In the genomic region with DNA sequence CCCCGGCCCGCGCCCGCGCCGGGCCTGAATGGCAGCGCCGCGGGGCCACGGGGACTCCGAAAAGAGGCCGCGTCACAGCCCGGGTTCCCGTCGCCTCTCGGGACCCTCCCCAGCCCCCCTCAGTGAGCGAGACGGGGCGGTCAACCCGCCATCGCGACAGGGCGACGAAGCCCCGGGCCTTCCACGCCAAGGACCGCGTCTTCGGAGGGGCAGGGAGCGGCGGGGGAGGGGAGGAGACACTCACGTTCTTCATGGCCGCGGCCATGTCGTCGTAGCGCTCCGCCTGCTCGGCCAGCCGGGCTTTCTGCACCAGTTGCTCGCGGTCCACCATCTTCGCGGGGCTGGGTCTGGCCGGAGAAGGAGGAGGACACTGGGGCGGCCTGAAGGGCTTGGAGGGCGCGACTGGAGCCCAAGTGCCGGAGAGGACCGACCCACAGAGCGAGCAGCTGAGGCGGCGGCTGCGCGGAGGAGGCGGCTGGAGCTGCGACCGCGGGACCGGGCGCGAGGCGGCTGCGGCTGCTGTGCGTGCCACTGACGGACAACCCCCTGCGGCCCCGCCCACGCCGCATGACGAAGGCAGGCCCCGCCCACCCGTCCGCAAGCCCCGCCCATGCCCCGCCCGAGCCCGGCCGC, we compare ENCODE assay signal across 8 cellular contexts. TPM values are rescaled to one million over a fixed set of nuclear protein-coding genes. Genes with fewer than 3 reads are reported as not detected.
DNase-seq lines count a peak whose midpoint lies in the region; ATAC-seq and TF ChIP-seq lines count a peak whose summit lies in the region.

A gene (minus strand): TSS at position 514 of the 633 bp plus-strand sequence. CDS start 183 bp downstream, at position 331.

- peaks cover 3% of the 10 kb centered on the region for H3K27me3 Mint-ChIP-seq in nephron progenitor cell (ENCODE audit: low read depth, poor library complexity)

- peaks cover 43% of the 10 kb centered on the region for H3K36me3 Mint-ChIP-seq in nephron progenitor cell (ENCODE audit: low read depth)

- H3K4me3 ChIP-seq in fibroblast of the aortic adventitia (ENCODE audit: low read depth, low read length) (peak within 1 kb of the TSS; percentile 88), stomach (peak within 1 kb of the TSS; percentile 75 to 98 (median 78))

- ATAC-seq in GM21526 (IDR thresholded peaks at IDR 0.05; ENCODE audit: low FRiP score, unreplicated experiment) = peak; percentile 62

- intact Hi-C loops in stomach (cut with DNase I; ENCODE audit: low total_unique reads) = no loop called here

- TF ChIP-seq EP300 in stomach (IDR thresholded peaks at IDR 0.05) = peak; percentile 31

- H3K4me3 Mint-ChIP-seq in nephron progenitor cell = peak within 1 kb of the TSS; percentile 95

- peaks cover 23% of the 10 kb centered on the region for H3K9me3 Mint-ChIP-seq in nephron progenitor cell

- peak within 1 kb of the TSS; percentile 94 to 100 (median 98) for H3K27ac ChIP-seq in stomach

- H3K27ac Mint-ChIP-seq in nephron progenitor cell = peak within 1 kb of the TSS; percentile 98

- 0 to 1% (median 0%) methylated on average over 28 to 80 of the region's 80 CpGs for WGBS in stomach, 5 donors

- peak in 1 of 4 donors; percentile 95 for TF ChIP-seq POLR2A in stomach (IDR thresholded peaks at IDR 0.05)

- no peaks in the 10 kb centered on the region for H3K27me3 ChIP-seq in stomach

- H3K36me3 ChIP-seq in stomach = peaks cover 0 to 10% (median 4%) of the 10 kb centered on the region in 4 donors

- H3K9me3 ChIP-seq in stomach = no peaks in the 10 kb centered on the region

- H3K4me1 ChIP-seq in stomach = peaks cover 21 to 54% (median 45%) of the 10 kb centered on the region in 4 donors

- TF ChIP-seq CTCF in fibroblast of the aortic adventitia (IDR thresholded peaks at IDR 0.05; ENCODE audit: insufficient read depth, low read length) = no peak
- TF ChIP-seq CTCF in nephron progenitor cell (IDR thresholded peaks at IDR 0.05) = no peak
- TF ChIP-seq CTCF in stomach (IDR thresholded peaks at IDR 0.05) = no peak

- H3K4me1 Mint-ChIP-seq in nephron progenitor cell = peaks cover 32% of the 10 kb centered on the region

- peak; percentile 87 for DNase-seq in DMS79 treated with DMSO at 0.1 percent for 48 hours (lab: John Stamatoyannopoulos, UW)
- DNase-seq in HuH-7 (ENCODE audit: low spot score) = peak; percentile 64
- peak; percentile 84 for DNase-seq in RPMI7951 (ENCODE audit: low read depth)
- DNase-seq in activated effector memory CD4-positive, alpha-beta T cell treated with Interleukin-2 at 50 U/mL for 16 hours = peak; percentile 84
- peak; percentile 88 for DNase-seq in fibroblast of the aortic adventitia (ENCODE audit: low read depth)
- DNase-seq in nephron progenitor cell = peak; percentile 90
- DNase-seq in stomach = peak; percentile 91

RNA-seq across cellular contexts. Expression of the gene that starts here (rescaled TPM):
- total RNA-seq in RPMI7951 (2014; rRNA removed; shearing (Covaris generic)) = 80.4 and 89.8 TPM in 2 replicates
- total RNA-seq in fibroblast of the aortic adventitia (ENCODE audit: low replicate concordance) (112 and 115 TPM in 2 replicates), stomach (10 to 100 TPM; 28.6 to 64.6 (median 56.2) TPM)
- 10 to 100 TPM; 26.7 to 42.5 (median 41.2) TPM for polyA plus RNA-seq in stomach

Comparison
In these comparisons a context has a peak if more than half of its experiments do, and no peak if none do; other contexts are left out.
1. Peak in every context shown above with its lines: DNase-seq, ATAC-seq, H3K4me3 ChIP-seq and H3K27ac ChIP-seq.